In genomic region chr1:29346573-29346972, GRCh38 we compare ENCODE assay signal across 20 cellular contexts.
DNase-seq lines count a peak whose midpoint lies in the region; ATAC-seq, FAIRE-seq and TF ChIP-seq lines count a peak whose summit lies in the region.
"Had no signal": no experiment of that assay in that cellular context is flagged by ENCODE, and none has a peak within 500 bp of the region (broad histone marks: within the 10 kb centered on the region; RNA-seq: fewer than 3 reads in every experiment).

No MANE protein-coding gene starts in this region.

- TF ChIP-seq EP300 in sigmoid colon (IDR thresholded peaks at IDR 0.05), result no peak

- H3K4me1 ChIP-seq in sigmoid colon (no peaks in the 10 kb centered on the region), upper lobe of right lung (no peaks in the 10 kb centered on the region), foreskin keratinocyte (no peaks in the 10 kb centered on the region), small intestine (ENCODE audit: control insufficient read depth in 2 of 2, insufficient read depth in 1 of 2, low read depth in 1 of 2, low read length in 1 of 2) (no peaks in the 10 kb centered on the region)
- H3K4me1 ChIP-seq: A549, Caco-2 had no signal

- intact Hi-C loops in sigmoid colon (cut with DNase I) (no loop called here), upper lobe of right lung (cut with DNase I) (no loop called here)

- H3K27ac ChIP-seq in sigmoid colon (no peak overlapping the region), upper lobe of right lung (no peak overlapping the region), foreskin keratinocyte (no peak overlapping the region), small intestine (ENCODE audit: low read depth in 1 of 2, low read length in 1 of 2) (no peak overlapping the region)
- H3K27ac ChIP-seq: 22Rv1; A549; BLaER1 treated with 17β-estradiol and CSF1 and Interleukin-3, amounts not matched to agents 10 nM and 100 nM; C4-2B had no signal

- no peak for TF ChIP-seq POLR2A in sigmoid colon (IDR thresholded peaks at IDR 0.05)

- WGBS in sigmoid colon, 2 donors, result 90 to 93% methylated on average over 2 of the region's 2 CpGs
- 83 to 90% (median 88%) methylated on average over 2 of the region's 2 CpGs for WGBS in small intestine, 3 donors

- H3K9me3 ChIP-seq in sigmoid colon (no peaks in the 10 kb centered on the region), upper lobe of right lung (no peaks in the 10 kb centered on the region), small intestine (ENCODE audit: control insufficient read depth, low read depth) (no peaks in the 10 kb centered on the region)
- H3K9me3 ChIP-seq: A549; BLaER1 treated with 17β-estradiol and CSF1 and Interleukin-3, amounts not matched to agents 10 nM and 100 nM; Caco-2 had no signal

- DNase-seq in inferior parietal cortex (ENCODE audit: extremely low spot score) (peak; percentile 22), sigmoid colon (peak; percentile 53), upper lobe of right lung (peak; percentile 27), foreskin keratinocyte (no peak), small intestine (no peak)
- DNase-seq: AML-193; Caco-2; Calu3; CD4-positive, alpha-beta T cell; CD8-positive, alpha-beta T cell; DMS79 treated with DMSO at 0.1 percent for 48 hours; GF-D8 had no signal

- H3K4me3 ChIP-seq in sigmoid colon, result no peak overlapping the region
- no peak overlapping the region for H3K4me3 ChIP-seq in upper lobe of right lung
- no peak overlapping the region for H3K4me3 ChIP-seq in small intestine (ENCODE audit: low read depth in 1 of 2, low read length in 2 of 2)
- H3K4me3 ChIP-seq: A549; BLaER1 treated with 17β-estradiol and CSF1 and Interleukin-3, amounts not matched to agents 10 nM and 100 nM had no signal

- no peaks in the 10 kb centered on the region for H3K36me3 ChIP-seq in sigmoid colon
- H3K36me3 ChIP-seq in upper lobe of right lung, result no peaks in the 10 kb centered on the region
- H3K36me3 ChIP-seq in small intestine (ENCODE audit: control insufficient read depth in 2 of 2, insufficient read depth in 2 of 2, low read length in 2 of 2), result no peaks in the 10 kb centered on the region
- H3K36me3 ChIP-seq: BLaER1 treated with 17β-estradiol and CSF1 and Interleukin-3, amounts not matched to agents 10 nM and 100 nM had no signal

- no peak for FAIRE-seq in small intestine (lab: Jason Lieb, UNC)
- FAIRE-seq: A549, D721Med, G401.6, GM12891, GM19239 had no signal

- TF ChIP-seq CTCF in sigmoid colon (IDR thresholded peaks at IDR 0.05), result no peak
- no peak for TF ChIP-seq CTCF in upper lobe of right lung (IDR thresholded peaks at IDR 0.05)
- no peak for TF ChIP-seq CTCF in foreskin keratinocyte (conservative IDR thresholded peaks at IDR 0.05)

- H3K27me3 ChIP-seq in sigmoid colon, result peaks cover 0 to 21% (median 0%) of the 10 kb centered on the region in 3 donors
- peaks cover 11% of the 10 kb centered on the region for H3K27me3 ChIP-seq in upper lobe of right lung
- H3K27me3 ChIP-seq in foreskin keratinocyte, result peaks cover 13% of the 10 kb centered on the region
- H3K27me3 ChIP-seq in small intestine (ENCODE audit: control insufficient read depth in 2 of 2, insufficient read depth in 2 of 2, low read length in 2 of 2), result peaks cover 0 to 2% of the 10 kb centered on the region in 2 donors
- H3K27me3 ChIP-seq: BLaER1 treated with 17β-estradiol and CSF1 and Interleukin-3, amounts not matched to agents 10 nM and 100 nM had no signal

- ATAC-seq in upper lobe of right lung (no peak), foreskin keratinocyte (no peak)
- ATAC-seq: A549; CD8-positive, alpha-beta T cell had no signal

Comparison
In these comparisons a context has a peak if more than half of its experiments do, and no peak if none do; other contexts are left out.
1. DNase-seq: peak in inferior parietal cortex (single experiment), sigmoid colon (single experiment) and upper lobe of right lung (single experiment); none in foreskin keratinocyte (0 of 2) and small intestine (single experiment).